ENCODE assay signal across 25 cellular contexts in genomic region chr6:10235339-10235738, GRCh38.
"Had no signal": no experiment of that assay in that cellular context is flagged by ENCODE, and none has a peak within 500 bp of the region (broad histone marks: within the 10 kb centered on the region; RNA-seq: fewer than 3 reads in every experiment).

No MANE protein-coding gene starts in this region.

- H3K27me3 ChIP-seq: ascending aorta, cardiac muscle cell, Peyer's patch had no signal

- H3K36me3 ChIP-seq: ascending aorta, cardiac muscle cell, Peyer's patch had no signal

- ATAC-seq: activated CD8-positive, alpha-beta T cell treated with anti-CD3 and anti-CD28 coated beads, Interleukin-2, amount 10 ng/mL, durations not matched to agents 7 days and 5 days; PC-3 had no signal

- H3K4me1 ChIP-seq: ascending aorta, Peyer's patch had no signal

- DNase-seq: activated CD4-positive, alpha-beta T cell treated with anti-CD3 and anti-CD28 coated beads, Interleukin-2, amount 10 ng/mL, durations not matched to agents 24 days and 14 days; activated CD4-positive, alpha-beta T cell treated with anti-CD3 and anti-CD28 coated beads, Interleukin-2, amount 50 U/mL, for 4 hours; activated CD8-positive, alpha-beta T cell treated with anti-CD3 and anti-CD28 coated beads, Interleukin-2, amount 10 ng/mL, durations not matched to agents 7 days and 5 days; activated gamma-delta T cell; activated naive CD4-positive, alpha-beta T cell treated with Interleukin-2 at 50 U/mL for 16 hours; activated naive CD8-positive, alpha-beta T cell treated with anti-CD3 and anti-CD28 coated beads, Interleukin-2, amount 10 ng/mL, durations not matched to agents 7 days and 5 days; activated T-cell treated with anti-CD3 and anti-CD28 coated beads, Interleukin-2, amount 50 U/mL, for 24 hours; amygdala; Kasumi-1; MM.1S; MV-4-11; NCI-H1092; NCI-H146; NCI-H187; NCI-H2029 treated with DMSO at 0.1 percent for 48 hours; NCI-H2107; NCI-H2171; NCI-H345; NCI-H524 treated with DMSO at 0.1 percent for 48 hours; NK-92 treated with Interleukin-12 subunit alpha and Interleukin-12 subunit beta, amount 100 ng/mL, for 24 hours; PC-3; Peyer's patch; RPMI8226 had no signal

- H3K9me3 ChIP-seq: ascending aorta, Peyer's patch had no signal

- H3K27ac ChIP-seq: ascending aorta, cardiac muscle cell, Peyer's patch had no signal

- H3K4me3 ChIP-seq: ascending aorta, cardiac muscle cell, Peyer's patch had no signal
